ENCODE assay signal across 25 cellular contexts in the genomic region with DNA sequence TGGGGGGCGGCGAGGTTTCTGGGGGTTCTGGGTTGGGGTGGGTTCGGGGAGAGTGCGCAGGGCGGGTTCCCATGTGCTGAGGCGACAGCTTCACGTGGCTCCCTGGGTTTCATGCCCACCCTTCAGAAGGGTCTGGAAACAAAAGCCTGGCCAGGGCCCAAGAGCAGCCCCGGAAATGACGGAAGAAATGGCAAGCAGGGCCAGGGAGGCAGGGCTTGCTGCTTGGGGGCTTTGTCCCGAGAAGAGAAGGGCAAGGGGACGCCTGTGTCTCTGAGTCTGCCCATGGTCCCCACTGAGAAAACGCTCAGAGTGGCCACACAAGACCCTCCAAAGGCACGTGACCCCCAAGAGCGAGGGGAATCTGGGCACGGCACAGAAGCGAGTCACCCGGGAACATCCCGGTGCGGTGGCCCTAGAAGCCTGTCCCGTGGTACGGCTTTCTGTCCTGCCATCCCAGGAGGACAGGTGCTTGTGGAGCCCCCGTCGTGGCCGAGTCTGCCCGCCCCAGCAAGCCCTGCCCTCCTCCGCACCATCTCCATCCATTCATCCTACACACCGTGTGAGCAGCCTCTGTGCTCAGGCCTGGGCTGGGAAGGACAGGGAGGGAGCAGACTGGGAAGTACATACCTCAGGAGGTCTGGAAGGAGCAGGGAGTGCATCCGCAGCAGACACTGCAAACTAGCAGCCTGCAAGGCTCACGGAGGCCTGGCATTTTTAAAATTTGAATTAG. TPM values are rescaled to one million over a fixed set of nuclear protein-coding genes. Genes with fewer than 3 reads are reported as not detected.
DNase-seq lines count a peak whose midpoint lies in the region; ATAC-seq, FAIRE-seq and TF ChIP-seq lines count a peak whose summit lies in the region.
"Had no signal": no experiment of that assay in that cellular context is flagged by ENCODE, and none has a peak within 500 bp of the region (broad histone marks: within the 10 kb centered on the region; RNA-seq: fewer than 3 reads in every experiment).

No MANE protein-coding gene starts in this region.

- H2BK15ac ChIP-seq in H1 (ENCODE audit: low read length) = no peak overlapping the region

- FAIRE-seq in H1 (lab: Jason Lieb, UNC) = no peak
- FAIRE-seq: D721Med had no signal

- peak; percentile 55 for DNase-seq in cardiac septum (ENCODE audit: low spot score)
- DNase-seq in heart right ventricle = no peak
- no peak for DNase-seq in H1 (ENCODE audit: low read depth in 1 of 2, low spot score in 2 of 2)
- DNase-seq in osteocyte (ENCODE audit: extremely low spot score, unreplicated experiment) = peak; percentile 73
- DNase-seq in NCI-H1930 (lab: John Stamatoyannopoulos, UW) = no peak
- no peak for DNase-seq in NCI-H1436 treated with DMSO at 0.1 percent for 48 hours (lab: John Stamatoyannopoulos, UW)
- no peak for DNase-seq in smooth muscle cell (lab: John Stamatoyannopoulos, UW; ENCODE audit: unreplicated experiment)
- DNase-seq: activated CD8-positive, alpha-beta T cell treated with anti-CD3 and anti-CD28 coated beads, Interleukin-2, amount 10 ng/mL, durations not matched to agents 7 days and 5 days; CD4-positive, alpha-beta memory T cell; hippocampal formation; mesendoderm; NCI-H2081; NCI-H2227 treated with DMSO at 0.1 percent for 48 hours; NK-92 treated with Interleukin-12 subunit alpha and Interleukin-12 subunit beta, amount 100 ng/mL, for 24 hours; SHP77 treated with DMSO at 0.1 percent for 48 hours; stimulated activated CD4-positive, alpha-beta T cell treated with anti-CD3 and anti-CD28 coated beads, Interleukin-4, amount 100 ng/mL, for 4 hours had no signal

- intact Hi-C loops in cardiac septum (cut with DNase I) = no loop called here
- intact Hi-C loops in heart right ventricle (cut with DNase I) = no loop called here

- H3K4ac ChIP-seq in H1 (replicated peaks; ENCODE audit: insufficient read length, low read depth, low read length) = no peak overlapping the region

- H3K4me2 ChIP-seq in H1 (ENCODE audit: insufficient read depth in 1 of 2, low read depth in 2 of 2, low read length in 2 of 2) (no peak overlapping the region), smooth muscle cell (no peak overlapping the region)
- H3K4me2 ChIP-seq: KMS-11 had no signal

- POLR2A ChIA-PET in H1 (lab: Charles Lee; ENCODE audit: partially characterized antibody) = interaction anchor here (0.6 to 16.8 kb wide), 10 partner anchors 9 to 506 kb away, joined by 3 to 188 read pairs (median 4); a partner anchor contains a TSS

- no peak for TF ChIP-seq CTCF in heart right ventricle (IDR thresholded peaks at IDR 0.05)
- no peak for TF ChIP-seq CTCF in H1 (IDR thresholded peaks at IDR 0.05; ENCODE audit: control extremely low read depth in 1 of 3, insufficient read depth in 1 of 3, low read depth in 1 of 3, low read length in 3 of 3)
- TF ChIP-seq CTCF in osteocyte (IDR thresholded peaks at IDR 0.05) = no peak
- TF ChIP-seq CTCF in smooth muscle cell (IDR thresholded peaks at IDR 0.05; ENCODE audit: borderline replicate concordance, insufficient read depth, poor library complexity, severe bottlenecking) = no peak

- H3K23ac ChIP-seq in H1 (ENCODE audit: insufficient read length) = no peak overlapping the region

- no peaks in the 10 kb centered on the region for H3K23me2 ChIP-seq in H1 (ENCODE audit: low read depth, low read length)

- H3K9ac ChIP-seq in H1 (replicated peaks in 1 of 4; ENCODE audit: extremely low read depth in 1 of 4, low read depth in 3 of 4, low read length in 3 of 4) = no peak overlapping the region
- no peak overlapping the region for H3K9ac ChIP-seq in smooth muscle cell (ENCODE audit: low read depth)
- H3K9ac ChIP-seq: KMS-11 had no signal

- H3K27ac Mint-ChIP-seq in osteocyte (ENCODE audit: unreplicated experiment) = no peak overlapping the region
- H3K27ac Mint-ChIP-seq: activated T-helper 2 cell treated with anti-CD3 and anti-CD28 coated beads, Interferon-gamma antibody, Interleukin-2, Interleukin-4, amounts not matched to agents 10 μg/mL and 5 μg/mL and 100 μg/mL, durations not matched to agents 14 hours and 24 hours and 36 hours; T-helper 2 cell treated with Interferon-gamma antibody and Interleukin-4, amounts not matched to agents 5 μg/mL and 100 μg/mL, for 36 hours had no signal

- H3K27ac ChIP-seq in heart right ventricle (no peak overlapping the region), H1 (ENCODE audit: low read depth, low read length) (no peak overlapping the region; the same call in 1 of the 2 replicates), smooth muscle cell (ENCODE audit: low read depth) (no peak overlapping the region)
- H3K27ac ChIP-seq: HL-60, KMS-11, right lobe of liver had no signal

- TF ChIP-seq POLR2A in H1 (IDR thresholded peaks at IDR 0.05; ENCODE audit: control extremely low read depth in 1 of 2, low read depth in 2 of 2, low read length in 2 of 2) = no peak

- no peak overlapping the region for H4K91ac ChIP-seq in H1 (replicated peaks; ENCODE audit: insufficient read length, low read length)

- no peak for ATAC-seq in heart right ventricle
- ATAC-seq: activated CD8-positive, alpha-beta T cell treated with anti-CD3 and anti-CD28 coated beads, Interleukin-2, amount 10 ng/mL, durations not matched to agents 7 days and 5 days; activated naive CD4-positive, alpha-beta T cell treated with anti-CD3 and anti-CD28 coated beads, Interleukin-2, amount 50 U/mL, for 72 hours; left colon; right lobe of liver had no signal

- H3K27me3 Mint-ChIP-seq in osteocyte (ENCODE audit: unreplicated experiment) = no peaks in the 10 kb centered on the region
- H3K27me3 Mint-ChIP-seq: CD4-positive, alpha-beta memory T cell had no signal

- no peak overlapping the region for H3K56ac ChIP-seq in H1 (replicated peaks; ENCODE audit: insufficient read length, low read depth, low read length)

- no peak overlapping the region for H3K18ac ChIP-seq in H1 (ENCODE audit: extremely low read depth, low read length)

- peaks cover 7% of the 10 kb centered on the region for H3K9me3 Mint-ChIP-seq in osteocyte (ENCODE audit: unreplicated experiment)
- H3K9me3 Mint-ChIP-seq: activated naive CD4-positive, alpha-beta T cell treated with anti-CD3 and anti-CD28 coated beads, Interleukin-2, amount 50 U/mL, for 72 hours; activated T-helper 2 cell treated with anti-CD3 and anti-CD28 coated beads, Interferon-gamma antibody, Interleukin-2, Interleukin-4, amounts not matched to agents 10 μg/mL and 5 μg/mL and 100 μg/mL, durations not matched to agents 14 hours and 24 hours and 36 hours; neural crest cell; T-helper 2 cell treated with Interferon-gamma antibody and Interleukin-4, amounts not matched to agents 5 μg/mL and 100 μg/mL, for 36 hours had no signal

- H4K20me1 ChIP-seq in H1 (replicated peaks in 1 of 2; ENCODE audit: control insufficient read depth in 1 of 2, insufficient read depth in 2 of 2, low read length in 2 of 2) (peaks cover under 1 to 2% of the 10 kb centered on the region in 2 experiments), smooth muscle cell (ENCODE audit: low read depth) (no peaks in the 10 kb centered on the region)

- H3F3A ChIP-seq in smooth muscle cell (ENCODE audit: low read depth) = no peaks in the 10 kb centered on the region

- no peak overlapping the region for H3K4me3 ChIP-seq in heart right ventricle
- no peak overlapping the region for H3K4me3 ChIP-seq in H1 (ENCODE audit: extremely low read depth in 1 of 4, insufficient read depth in 2 of 4, low read depth in 3 of 4, low read length in 4 of 4)
- no peak overlapping the region for H3K4me3 ChIP-seq in smooth muscle cell
- H3K4me3 ChIP-seq: right lobe of liver had no signal

- no peak overlapping the region for H2AK5ac ChIP-seq in H1 (ENCODE audit: low read depth, low read length)

- no peak overlapping the region for H4K5ac ChIP-seq in H1 (ENCODE audit: insufficient read length, low read depth, low read length)

- H3K79me1 ChIP-seq in H1 (ENCODE audit: low read depth, low read length) = no peaks in the 10 kb centered on the region

- H3K9me3 ChIP-seq in heart right ventricle (no peaks in the 10 kb centered on the region), H1 (ENCODE audit: insufficient read depth in 2 of 2, low read depth in 1 of 2, low read length in 1 of 2) (peaks cover 0 to 3% of the 10 kb centered on the region in 2 experiments; a peak in 1 of 4 replicates), smooth muscle cell (replicated peaks; ENCODE audit: low read depth) (no peaks in the 10 kb centered on the region)
- H3K9me3 ChIP-seq: right lobe of liver had no signal

- H2BK12ac ChIP-seq in H1 (ENCODE audit: low read depth, low read length) = no peak overlapping the region

- no peak overlapping the region for H3K4me3 Mint-ChIP-seq in osteocyte (ENCODE audit: unreplicated experiment)
- H3K4me3 Mint-ChIP-seq: activated CD8-positive, alpha-beta T cell treated with anti-CD3 and anti-CD28 coated beads, Interleukin-2, amount 10 ng/mL, durations not matched to agents 7 days and 5 days; CD4-positive, alpha-beta memory T cell; neural crest cell; T-helper 2 cell treated with Interferon-gamma antibody and Interleukin-4, amounts not matched to agents 5 μg/mL and 100 μg/mL, for 36 hours had no signal

- CTCF ChIA-PET in H1 (lab: Charles Lee; ENCODE audit: partially characterized antibody) = interaction anchor here (1.2 kb wide), 1 partner anchor 41 kb away, joined by 3 read pairs; no protein-coding TSS in a partner anchor

- H2BK5ac ChIP-seq in H1 (ENCODE audit: low read depth, low read length) = peak overlapping the region; percentile 1; the same call in 1 of the 2 replicates

- H3K14ac ChIP-seq in H1 (ENCODE audit: insufficient read length) = no peak overlapping the region

- no peak for TF ChIP-seq EP300 in H1 (IDR thresholded peaks at IDR 0.05; ENCODE audit: borderline replicate concordance in 1 of 2, low read depth in 2 of 2, low read length in 2 of 2)

- H2BK120ac ChIP-seq in H1 (replicated peaks; ENCODE audit: low read depth, low read length) = no peak overlapping the region

- H3K79me2 ChIP-seq in H1 (ENCODE audit: control insufficient read depth in 1 of 2, insufficient read depth in 2 of 2, low read length in 2 of 2) (no peaks in the 10 kb centered on the region), smooth muscle cell (ENCODE audit: low read depth) (no peaks in the 10 kb centered on the region)

- no peaks in the 10 kb centered on the region for H3K27me3 ChIP-seq in heart right ventricle
- no peaks in the 10 kb centered on the region for H3K27me3 ChIP-seq in H1 (replicated peaks in 1 of 4; ENCODE audit: control insufficient read depth in 3 of 4, extremely low read depth in 1 of 4, insufficient read depth in 3 of 4, low read length in 3 of 4)
- no peaks in the 10 kb centered on the region for H3K27me3 ChIP-seq in smooth muscle cell (ENCODE audit: low read depth)
- H3K27me3 ChIP-seq: right lobe of liver had no signal

- TF ChIP-seq RAD21 in H1 (IDR thresholded peaks at IDR 0.05 in 1 of 2, conservative IDR thresholded peaks at IDR 0.05 in 1 of 2; ENCODE audit: low read depth in 2 of 2, low read length in 2 of 2) = no peak

- no peaks in the 10 kb centered on the region for H3K4me1 Mint-ChIP-seq in osteocyte (ENCODE audit: unreplicated experiment)
- H3K4me1 Mint-ChIP-seq: neural crest cell had no signal

- H3K4me1 ChIP-seq in heart right ventricle (peaks cover 0 to 5% (median 0%) of the 10 kb centered on the region in 9 donors), H1 (replicated peaks in 1 of 4; ENCODE audit: control insufficient read depth in 3 of 4, insufficient read depth in 4 of 4, low read length in 3 of 4) (peaks cover 0 to 4% (median 1%) of the 10 kb centered on the region in 4 experiments; a peak in 1 of 7 replicates), smooth muscle cell (ENCODE audit: low read depth) (no peaks in the 10 kb centered on the region)
- H3K4me1 ChIP-seq: right lobe of liver had no signal

- peaks cover 36% of the 10 kb centered on the region for H3K36me3 Mint-ChIP-seq in osteocyte (ENCODE audit: unreplicated experiment)

- H3K36me3 ChIP-seq in heart right ventricle = peaks cover 0 to 98% (median 42%) of the 10 kb centered on the region in 9 donors
- H3K36me3 ChIP-seq in H1 (ENCODE audit: control insufficient read depth in 2 of 4, insufficient read depth in 4 of 4, low read length in 3 of 4) = peaks cover 13 to 52% (median 23%) of the 10 kb centered on the region in 4 experiments
- peaks cover 13% of the 10 kb centered on the region for H3K36me3 ChIP-seq in smooth muscle cell (ENCODE audit: low read depth)

- H2AFZ ChIP-seq in H1 (ENCODE audit: low read length) (no peak overlapping the region), smooth muscle cell (ENCODE audit: low read depth) (no peak overlapping the region)

- WGBS in heart right ventricle, 2 donors = 93 to 94% methylated on average over 29 of the region's 29 CpGs
- WGBS in H1 (ENCODE audit: extremely low coverage in 1 of 2, insufficient coverage in 1 of 2, insufficient read length in 1 of 2, insufficient replicate concordance in 2 of 2, low coverage in 1 of 2, low lambda C conversion rate in 2 of 2, missing lambda C conversion rate in 1 of 2), 2 experiments = 92% methylated on average over 20 of the region's 29 CpGs; no CpG with 5 or more reads in 1 of the 2 experiments
- 94% methylated on average over 23 of the region's 29 CpGs for WGBS in smooth muscle cell (ENCODE audit: low lambda C conversion rate)

- no peak overlapping the region for H2BK20ac ChIP-seq in H1 (ENCODE audit: low read length)

- H4K8ac ChIP-seq in H1 (ENCODE audit: extremely low read depth, insufficient read depth, low read length) = no peak overlapping the region; the same call in 1 of the 2 replicates

RNA-seq across cellular contexts. Expression of a gene that starts 9.0 kb away (rescaled TPM):
- total RNA-seq in cardiac septum = 31.5 TPM
- total RNA-seq in heart right ventricle = 10 to 100 TPM; 23.1 to 35.9 (median 29.9) TPM
- polyA plus RNA-seq in heart right ventricle = 10 to 100 TPM; 16.7 to 46.7 TPM
- 26.7 and 26.8 TPM in 2 replicates for total RNA-seq in H1 (2021; fragmentation: NEBNext Ultra II Directional; extraction: Animal tissue kit (Norgen Biotek cat#: 25700))
- polyA plus RNA-seq in H1 (2011; rRNA removed) = 12.4 and 26.3 TPM in 2 replicates
- 20.2 TPM for polyA plus RNA-seq in H1 (2011; cell fraction: cytosol; rRNA removed)
- polyA plus RNA-seq in H1 (2011; cell fraction: nucleus; rRNA removed) = 166 TPM
- polyA plus RNA-seq in H1 (2012, experiment 1 of 2) = 30.4 to 43.7 TPM (median 40.6 TPM) in 4 replicates
- 20.7 TPM for polyA plus RNA-seq in H1 (2012, experiment 2 of 2)
- polyA plus RNA-seq in H1 (2013, experiment 1 of 2) = 16.9 TPM
- polyA plus RNA-seq in H1 (2013, experiment 2 of 2) = 14.3 TPM
- polyA minus RNA-seq in H1 (2011; rRNA and poly(A)+ RNA removed) = 7.0 and 9.4 TPM in 2 replicates
- 9.7 TPM for polyA minus RNA-seq in H1 (2011; cell fraction: cytosol; rRNA and poly(A)+ RNA removed)
- 37.9 TPM for polyA minus RNA-seq in H1 (2011; cell fraction: nucleus; rRNA and poly(A)+ RNA removed)
- 13.1 and 13.6 TPM in 2 replicates for total RNA-seq in osteocyte
- 12.1 and 17.7 TPM in 2 replicates for total RNA-seq in smooth muscle cell
- 32.9 and 46.7 TPM in 2 replicates for polyA plus RNA-seq in smooth muscle cell

RNA-seq across cellular contexts. Expression of a gene that starts 50.5 kb away (rescaled TPM):
- total RNA-seq in cardiac septum = 33.1 TPM
- total RNA-seq in heart right ventricle = 10 to 100 TPM; 25.3 to 33.9 (median 27.0) TPM
- 10 to 100 TPM; 17.1 to 57.6 TPM for polyA plus RNA-seq in heart right ventricle
- 61.6 and 64.4 TPM in 2 replicates for total RNA-seq in H1 (2021; fragmentation: NEBNext Ultra II Directional; extraction: Animal tissue kit (Norgen Biotek cat#: 25700))
- polyA plus RNA-seq in H1 (2011; rRNA removed) = 45.2 and 45.3 TPM in 2 replicates
- 87.2 TPM for polyA plus RNA-seq in H1 (2011; cell fraction: cytosol; rRNA removed)
- 65.1 TPM for polyA plus RNA-seq in H1 (2011; cell fraction: nucleus; rRNA removed)
- polyA plus RNA-seq in H1 (2012, experiment 1 of 2) = 67.7 to 88.0 TPM (median 78.0 TPM) in 4 replicates
- 9.0 TPM for polyA plus RNA-seq in H1 (2012, experiment 2 of 2)
- polyA plus RNA-seq in H1 (2013, experiment 1 of 2) = 60.8 TPM
- polyA plus RNA-seq in H1 (2013, experiment 2 of 2) = 50.5 TPM
- polyA minus RNA-seq in H1 (2011; rRNA and poly(A)+ RNA removed) = 45.0 and 48.5 TPM in 2 replicates
- polyA minus RNA-seq in H1 (2011; cell fraction: cytosol; rRNA and poly(A)+ RNA removed) = 32.7 TPM
- polyA minus RNA-seq in H1 (2011; cell fraction: nucleus; rRNA and poly(A)+ RNA removed) = 46.7 TPM
- 66.9 and 67.0 TPM in 2 replicates for total RNA-seq in osteocyte
- 31.3 and 35.8 TPM in 2 replicates for total RNA-seq in smooth muscle cell
- polyA plus RNA-seq in smooth muscle cell = 22.5 and 38.0 TPM in 2 replicates

Comparison
In these comparisons a context has a peak if more than half of its experiments do, and no peak if none do; other contexts are left out.
1. DNase-seq: peak in cardiac septum (single experiment) and osteocyte (single experiment); none in heart right ventricle (0 of 2), H1 (0 of 2), NCI-H1930 (0 of 2), NCI-H1436 treated with DMSO at 0.1 percent for 48 hours (single experiment) and smooth muscle cell (single experiment).